Comparison of ENCODE assay signal across 17 cellular contexts in the genomic region with DNA sequence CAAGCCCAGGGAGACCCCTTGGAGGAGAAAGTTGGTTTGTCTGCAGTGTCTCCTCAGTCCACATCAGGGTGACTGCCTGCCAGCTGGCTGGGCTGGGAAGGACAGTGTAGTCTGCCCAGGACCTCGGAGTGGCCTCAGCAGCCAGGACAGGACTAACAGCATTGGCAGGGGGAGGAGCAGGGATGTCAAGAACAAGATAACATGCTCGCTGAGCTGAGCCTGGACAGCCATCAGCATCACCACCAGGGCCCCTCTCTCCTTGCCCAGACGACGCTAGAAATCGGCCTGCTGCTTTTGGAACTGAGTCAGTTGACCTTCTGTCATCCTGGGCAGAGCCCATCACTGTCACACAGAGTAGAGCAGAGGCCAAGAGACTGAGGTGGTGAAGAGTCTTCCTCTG.
"Had no signal": no experiment of that assay in that cellular context is flagged by ENCODE, and none has a peak within 500 bp of the region (broad histone marks: within the 10 kb centered on the region; RNA-seq: fewer than 3 reads in every experiment).

No MANE protein-coding gene starts in this region.

- H3K27ac ChIP-seq: cardiac muscle cell, left lung, stomach, thyroid gland, vagina had no signal

- H3K4me1 ChIP-seq: left lung, stomach, vagina had no signal

- H3K9me3 ChIP-seq: left lung, stomach, thyroid gland, vagina had no signal

- H3K27me3 ChIP-seq: thyroid gland, vagina had no signal

- ATAC-seq: activated naive CD8-positive, alpha-beta T cell treated with anti-CD3 and anti-CD28 coated beads, Interleukin-2, amount 50 U/mL, for 24 hours; left lung had no signal

- H3K36me3 ChIP-seq: cardiac muscle cell, left lung, thyroid gland had no signal

- H3K27ac Mint-ChIP-seq: activated naive CD8-positive, alpha-beta T cell treated with anti-CD3 and anti-CD28 coated beads, Interleukin-2, amount 50 U/mL, for 24 hours; dendritic cell treated with granulocyte-macrophage colony-stimulating factor and Interleukin-4, amounts not matched to agents 40 ng/mL and 50 ng/mL, for 4 days; endodermal cell; nephron progenitor cell had no signal

- DNase-seq: activated CD4-positive, alpha-beta T cell treated with anti-CD3 and anti-CD28 coated beads for 1 hour; activated CD4-positive, alpha-beta T cell treated with anti-CD3 and anti-CD28 coated beads, Interleukin-2, amount 50 U/mL, for 48 hours; activated naive CD4-positive, alpha-beta T cell; activated naive CD8-positive, alpha-beta T cell treated with anti-CD3 and anti-CD28 coated beads, Interleukin-2, amount 50 U/mL, for 24 hours; endodermal cell; glutamatergic neuron; left lung; mesendoderm; nephron progenitor cell; stimulated activated CD4-positive, alpha-beta T cell treated with anti-CD3 and anti-CD28 coated beads, Interleukin-15, amount 100 ng/mL, for 24 hours; stimulated activated CD4-positive, alpha-beta T cell treated with anti-CD3 and anti-CD28 coated beads, Interleukin-4, amount 100 ng/mL, for 24 hours; stomach; SW 1271; thyroid gland had no signal

- H3K4me3 ChIP-seq: cardiac muscle cell, left lung, stomach, thyroid gland, vagina had no signal

- H3K4me1 Mint-ChIP-seq: activated naive CD8-positive, alpha-beta T cell treated with anti-CD3 and anti-CD28 coated beads, Interleukin-2, amount 50 U/mL, for 24 hours had no signal

- H3K9me3 Mint-ChIP-seq: activated naive CD8-positive, alpha-beta T cell treated with anti-CD3 and anti-CD28 coated beads, Interleukin-2, amount 50 U/mL, for 24 hours; dendritic cell treated with granulocyte-macrophage colony-stimulating factor and Interleukin-4, amounts not matched to agents 40 ng/mL and 50 ng/mL, for 4 days; endodermal cell; nephron progenitor cell had no signal

- H3K4me3 Mint-ChIP-seq: activated naive CD8-positive, alpha-beta T cell treated with anti-CD3 and anti-CD28 coated beads, Interleukin-2, amount 50 U/mL, for 24 hours; dendritic cell treated with granulocyte-macrophage colony-stimulating factor and Interleukin-4, amounts not matched to agents 40 ng/mL and 50 ng/mL, for 4 days; endodermal cell; nephron progenitor cell had no signal
